8 cellular contexts compared by ENCODE assay signal in the genomic region with DNA sequence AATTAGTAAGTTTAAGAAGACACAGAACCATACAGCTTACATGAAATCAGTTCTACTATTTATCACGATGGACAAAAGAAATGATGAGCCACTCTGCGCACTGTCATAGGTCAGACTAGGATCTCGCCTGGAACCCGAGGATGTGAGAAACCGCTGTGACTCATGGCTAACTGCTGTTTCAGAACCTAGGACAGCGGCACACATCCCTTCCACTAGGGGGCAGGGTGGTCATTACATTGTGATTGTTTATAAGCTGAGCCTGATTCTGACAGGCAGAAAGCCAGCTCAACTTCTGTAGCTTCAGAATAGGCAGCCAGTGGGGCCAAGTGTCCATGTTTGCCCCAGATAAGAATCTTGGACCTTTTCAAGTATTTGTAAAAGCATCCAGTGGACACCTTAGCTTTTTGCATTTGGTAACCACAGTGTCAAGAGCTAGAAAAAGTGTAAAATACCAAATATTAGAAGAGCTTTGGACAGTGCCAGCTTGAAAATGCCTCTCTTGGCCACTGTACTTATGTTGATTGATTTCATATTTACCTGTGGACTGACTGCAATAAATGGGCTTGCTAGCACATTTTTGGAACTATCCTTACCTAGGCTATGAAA.
DNase-seq lines count a peak whose midpoint lies in the region; ATAC-seq and TF ChIP-seq lines count a peak whose summit lies in the region.

No MANE protein-coding gene starts in this region.

- no peaks in the 10 kb centered on the region for H3K36me3 ChIP-seq in lower lobe of right lung

- no peaks in the 10 kb centered on the region for H3K27me3 ChIP-seq in dorsolateral prefrontal cortex
- peaks cover 5% of the 10 kb centered on the region for H3K27me3 ChIP-seq in lower lobe of right lung (ENCODE audit: low read depth)

- peak; percentile 96 for ATAC-seq in GM19324 (IDR thresholded peaks at IDR 0.05; ENCODE audit: low FRiP score, unreplicated experiment)
- peak; percentile 99 for ATAC-seq in HG03354 (IDR thresholded peaks at IDR 0.05; ENCODE audit: poor library complexity, severe bottlenecking, unreplicated experiment)
- ATAC-seq in lower lobe of right lung, result peak; percentile 84 to 90

- TF ChIP-seq CTCF in dorsolateral prefrontal cortex (IDR thresholded peaks at IDR 0.05 in 54 of 56, conservative IDR thresholded peaks at IDR 0.05 in 2 of 56; ENCODE audit: low read depth in 1 of 56, partially characterized antibody in 56 of 56) (peak; percentile 75 to 94 (median 88)), lower lobe of right lung (IDR thresholded peaks at IDR 0.05) (peak; percentile 84)

- H3K9me3 ChIP-seq in lower lobe of right lung, result no peaks in the 10 kb centered on the region

- intact Hi-C loops in dorsolateral prefrontal cortex (cut with DNase I) (loop anchor here (5.0 to 10.0 kb wide), 3 partner anchors 139 to 1763 kb away; no protein-coding TSS in a partner anchor), lower lobe of right lung (cut with DNase I) (no loop called here)

- H3K4me3 ChIP-seq in dorsolateral prefrontal cortex (no peak overlapping the region), lower lobe of right lung (no peak overlapping the region)

- DNase-seq in CD1c-positive myeloid dendritic cell (ENCODE audit: extremely low spot score) (peak; percentile 88), NCI-H524 treated with DMSO at 0.1 percent for 48 hours (lab: John Stamatoyannopoulos, UW) (peak; percentile 37), dorsolateral prefrontal cortex (peak; percentile 37 to 95 (median 82)), lower lobe of right lung (peak; percentile 72)
- DNase-seq in activated CD4-positive, alpha-beta T cell treated with anti-CD3 and anti-CD28 coated beads, Interleukin-2, amount 50 U/mL, for 1 hour, result peak; percentile 71
- peak; percentile 66 for DNase-seq in stimulated activated CD8-positive, alpha-beta memory T cell treated with anti-CD3 and anti-CD28 coated beads, Interleukin-15, amount 100 ng/mL, for 1 hour (ENCODE audit: low read depth)

- no peak overlapping the region for H3K27ac ChIP-seq in dorsolateral prefrontal cortex
- H3K27ac ChIP-seq in lower lobe of right lung, result no peak overlapping the region

- H3K4me1 ChIP-seq in lower lobe of right lung, result no peaks in the 10 kb centered on the region

Comparison
In these comparisons a context has a peak if more than half of its experiments do, and no peak if none do; other contexts are left out.
1. DNase-seq: peak in every context shown above with its lines; median percentile 88 in CD1c-positive myeloid dendritic cell; 82 in dorsolateral prefrontal cortex; 72 in lower lobe of right lung; 71 in activated CD4-positive, alpha-beta T cell treated with anti-CD3 and anti-CD28 coated beads, Interleukin-2, amount 50 U/mL, for 1 hour; 66 in stimulated activated CD8-positive, alpha-beta memory T cell treated with anti-CD3 and anti-CD28 coated beads, Interleukin-15, amount 100 ng/mL, for 1 hour; 37 in NCI-H524 treated with DMSO at 0.1 percent for 48 hours.